Comparison of ENCODE assay signal across 15 cellular contexts in genomic region chr4:138239496-138239895, GRCh38. TPM values are rescaled to one million over a fixed set of nuclear protein-coding genes. Genes with fewer than 3 reads are reported as not detected.
DNase-seq lines count a peak whose midpoint lies in the region; ATAC-seq, FAIRE-seq and TF ChIP-seq lines count a peak whose summit lies in the region.
"Had no signal": no experiment of that assay in that cellular context is flagged by ENCODE, and none has a peak within 500 bp of the region (broad histone marks: within the 10 kb centered on the region; RNA-seq: fewer than 3 reads in every experiment).

No MANE protein-coding gene starts in this region.

- peak; percentile 29 for FAIRE-seq in pancreas (lab: Jason Lieb, UNC)
- FAIRE-seq: endometrium, islet of Langerhans had no signal

- no peaks in the 10 kb centered on the region for H3K36me3 ChIP-seq in pancreas
- H3K36me3 ChIP-seq: thoracic aorta had no signal

- intact Hi-C loops in dendritic cell treated with granulocyte-macrophage colony-stimulating factor and Interleukin-4, amounts not matched to agents 40 ng/mL and 50 ng/mL, for 4 days (cut with micrococcal nuclease): no loop called here
- intact Hi-C loops in pancreas (cut with DNase I): no loop called here

- 0% methylated on average over 1 of the region's 1 CpG for WGBS in pancreas, 2 donors

- ATAC-seq in pancreas (no peak), HG03095 (IDR thresholded peaks at IDR 0.05; ENCODE audit: unreplicated experiment) (no peak)

- peak overlapping the region; percentile 31 for H3K4me3 Mint-ChIP-seq in T-helper 1 cell treated with Interleukin-12 subunit alpha and Interleukin-12 subunit beta and Interleukin-4 antibody, amounts not matched to agents 30 μg/mL and 1 μg/mL, for 36 hours
- peak overlapping the region; percentile 53 for H3K4me3 Mint-ChIP-seq in dendritic cell treated with granulocyte-macrophage colony-stimulating factor and Interleukin-4, amounts not matched to agents 40 ng/mL and 50 ng/mL, for 4 days

- peaks cover 0 to 16% (median 0%) of the 10 kb centered on the region in 3 donors for H3K4me1 ChIP-seq in pancreas

- H3K9me3 ChIP-seq in pancreas: no peaks in the 10 kb centered on the region
- H3K9me3 ChIP-seq: thoracic aorta had no signal

- no peaks in the 10 kb centered on the region for H3K27me3 ChIP-seq in pancreas

- peaks cover 48% of the 10 kb centered on the region for H3K4me1 Mint-ChIP-seq in T-helper 1 cell treated with Interleukin-12 subunit alpha and Interleukin-12 subunit beta and Interleukin-4 antibody, amounts not matched to agents 30 μg/mL and 1 μg/mL, for 36 hours (ENCODE audit: low read depth)
- peaks cover 24% of the 10 kb centered on the region for H3K4me1 Mint-ChIP-seq in dendritic cell treated with granulocyte-macrophage colony-stimulating factor and Interleukin-4, amounts not matched to agents 40 ng/mL and 50 ng/mL, for 4 days (ENCODE audit: low read depth)

- peaks cover 3% of the 10 kb centered on the region for H3K9me3 Mint-ChIP-seq in T-helper 1 cell treated with Interleukin-12 subunit alpha and Interleukin-12 subunit beta and Interleukin-4 antibody, amounts not matched to agents 30 μg/mL and 1 μg/mL, for 36 hours
- H3K9me3 Mint-ChIP-seq in dendritic cell treated with granulocyte-macrophage colony-stimulating factor and Interleukin-4, amounts not matched to agents 40 ng/mL and 50 ng/mL, for 4 days: no peaks in the 10 kb centered on the region

- TF ChIP-seq CTCF in LNCaP clone FGC (IDR thresholded peaks at IDR 0.05; ENCODE audit: control insufficient read depth, extremely low read depth, insufficient read depth) (no peak), pancreas (IDR thresholded peaks at IDR 0.05) (no peak)

- H3K27ac Mint-ChIP-seq in T-helper 1 cell treated with Interleukin-12 subunit alpha and Interleukin-12 subunit beta and Interleukin-4 antibody, amounts not matched to agents 30 μg/mL and 1 μg/mL, for 36 hours: peak overlapping the region; percentile 52
- peak overlapping the region; percentile 98 for H3K27ac Mint-ChIP-seq in dendritic cell treated with granulocyte-macrophage colony-stimulating factor and Interleukin-4, amounts not matched to agents 40 ng/mL and 50 ng/mL, for 4 days

- H3K27me3 Mint-ChIP-seq in T-helper 1 cell treated with Interleukin-12 subunit alpha and Interleukin-12 subunit beta and Interleukin-4 antibody, amounts not matched to agents 30 μg/mL and 1 μg/mL, for 36 hours (ENCODE audit: low read depth): no peaks in the 10 kb centered on the region
- H3K27me3 Mint-ChIP-seq in dendritic cell treated with granulocyte-macrophage colony-stimulating factor and Interleukin-4, amounts not matched to agents 40 ng/mL and 50 ng/mL, for 4 days: no peaks in the 10 kb centered on the region

- DNase-seq in T-helper 1 cell (no peak), LNCaP clone FGC (ENCODE audit: low read depth) (no peak), pancreas (no peak), GF-D8 (lab: John Stamatoyannopoulos, UW) (no peak)
- no peak for DNase-seq in stimulated activated naive CD4-positive, alpha-beta T cell (lab: John Stamatoyannopoulos, UW)
- DNase-seq: AML-193; amniotic stem cell; nucleus accumbens; stimulated activated CD4-positive, alpha-beta T cell treated with anti-CD3 and anti-CD28 coated beads, Interleukin-4, amount 100 ng/mL, for 4 hours had no signal

- no peak overlapping the region for H3K27ac ChIP-seq in pancreas
- H3K27ac ChIP-seq: thoracic aorta had no signal

- H3K4me3 ChIP-seq in LNCaP clone FGC (ENCODE audit: low read depth, low read length) (peak overlapping the region; percentile 68), pancreas (no peak overlapping the region)
- H3K4me3 ChIP-seq: thoracic aorta had no signal

- H3K36me3 Mint-ChIP-seq in T-helper 1 cell treated with Interleukin-12 subunit alpha and Interleukin-12 subunit beta and Interleukin-4 antibody, amounts not matched to agents 30 μg/mL and 1 μg/mL, for 36 hours (ENCODE audit: low read depth): peaks cover 6% of the 10 kb centered on the region
- peaks cover 11% of the 10 kb centered on the region for H3K36me3 Mint-ChIP-seq in dendritic cell treated with granulocyte-macrophage colony-stimulating factor and Interleukin-4, amounts not matched to agents 40 ng/mL and 50 ng/mL, for 4 days (ENCODE audit: low read depth)

RNA-seq across cellular contexts. Expression of gene SLC7A11, which starts 2.7 kb away (rescaled TPM):
- total RNA-seq in pancreas: 1 to 10 TPM in 5 of 6 donors, under 1 TPM in 1; 1.00 to 9.1 (median 1.5) TPM
- polyA plus RNA-seq in pancreas: under 1 TPM; 0.42 to 0.47 TPM
